In genomic region chr22:49616356-49617231, GRCh38 we compare ENCODE assay signal across 17 cellular contexts.
"Had no signal": no experiment of that assay in that cellular context is flagged by ENCODE, and none has a peak within 500 bp of the region (broad histone marks: within the 10 kb centered on the region; RNA-seq: fewer than 3 reads in every experiment).

No MANE protein-coding gene starts in this region.

- H3K4me3 ChIP-seq: coronary artery, heart left ventricle had no signal

- H3K9ac ChIP-seq: parathyroid adenoma had no signal

- H3K4me1 ChIP-seq: heart left ventricle, parathyroid adenoma had no signal

- DNase-seq: activated B cell treated with CpG ODN at 0.5 μM for 24 hours; activated CD4-positive, alpha-beta T cell treated with anti-CD3 and anti-CD28 coated beads, Interleukin-2, amount 50 U/mL, for 1 hour; activated T-cell treated with anti-CD3 and anti-CD28 coated beads, Interleukin-2, amount 50 U/mL, for 1 hour; caudate nucleus; effector CD8-positive, alpha-beta T cell; midbrain; naive B cell; stimulated activated CD4-positive, alpha-beta T cell treated with anti-CD3 and anti-CD28 coated beads, Interleukin-1b, Interleukin-23, amount 100 ng/mL, for 48 hours; stimulated activated naive CD4-positive, alpha-beta T cell; substantia nigra had no signal

- H3K4me1 Mint-ChIP-seq: activated B cell treated with CpG ODN at 0.5 μM for 24 hours had no signal

- FAIRE-seq: frontal cortex, keratinocyte had no signal

- ATAC-seq: heart left ventricle, SK-N-SH treated with all-trans-retinoic acid at 6 μM for 48 hours had no signal

- H2AFZ ChIP-seq: parathyroid adenoma had no signal

- H3K27ac Mint-ChIP-seq: activated B cell treated with CpG ODN at 0.5 μM for 24 hours, naive B cell, type B pancreatic cell had no signal

- H3K36me3 Mint-ChIP-seq: type B pancreatic cell had no signal

- H3K27me3 Mint-ChIP-seq: activated B cell treated with CpG ODN at 0.5 μM for 24 hours, naive B cell had no signal

- H3K4me3 Mint-ChIP-seq: activated B cell treated with CpG ODN at 0.5 μM for 24 hours, type B pancreatic cell had no signal

- H3K27ac ChIP-seq: coronary artery, heart left ventricle, parathyroid adenoma had no signal

- H3K36me3 ChIP-seq: heart left ventricle had no signal

- H3K79me2 ChIP-seq: parathyroid adenoma had no signal
